In the genomic region with DNA sequence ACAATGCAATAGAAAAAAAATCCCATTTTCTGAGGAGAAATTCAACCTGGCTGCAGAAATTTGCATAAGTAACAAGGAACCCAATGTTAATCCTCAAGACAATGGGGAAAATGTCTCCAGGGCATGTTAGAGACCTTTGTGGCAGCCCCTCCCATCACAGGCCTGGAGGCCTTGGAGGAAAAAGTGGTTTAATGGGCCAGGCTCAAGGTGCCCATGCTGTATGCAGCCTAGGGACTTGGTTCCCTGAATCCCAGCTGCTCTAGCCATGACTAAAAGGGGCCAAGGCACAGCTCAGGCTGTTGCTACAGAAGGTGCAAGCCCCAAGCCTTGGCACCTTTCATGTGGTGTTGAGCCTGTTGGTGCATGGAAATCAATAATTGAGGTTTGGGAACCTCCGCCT, we compare ENCODE assay signal across 29 cellular contexts.
"Had no signal": no experiment of that assay in that cellular context is flagged by ENCODE, and none has a peak within 500 bp of the region (broad histone marks: within the 10 kb centered on the region; RNA-seq: fewer than 3 reads in every experiment).

No MANE protein-coding gene starts in this region.

- H3K36me3 ChIP-seq: thyroid gland, tibial artery, transverse colon, upper lobe of right lung, uterus, vagina had no signal

- DNase-seq: stimulated activated CD4-positive, alpha-beta T cell treated with anti-CD3 and anti-CD28 coated beads, Interleukin-2, amount 100 ng/mL, for 48 hours; stimulated activated CD4-positive, alpha-beta T cell treated with anti-CD3 and anti-CD28 coated beads, Interleukin-4, amount 100 ng/mL, for 1 hour; stimulated activated CD4-positive, alpha-beta T cell treated with anti-CD3 and anti-CD28 coated beads, Interleukin-4, amount 100 ng/mL, for 24 hours; stimulated activated CD4-positive, alpha-beta T cell treated with anti-CD3 and anti-CD28 coated beads, Interleukin-4, amount 100 ng/mL, for 4 hours; stimulated activated CD8-positive, alpha-beta memory T cell treated with anti-CD3 and anti-CD28 coated beads, Interleukin-4, amount 100 ng/mL, for 48 hours; stimulated activated naive B cell treated with anti-CD40 and anti-IgM and Interleukin-4, amounts not matched to agents 10 μg/mL and 1 μg/mL and 100 μg/mL, for 72 hours; stimulated activated naive CD4-positive, alpha-beta T cell; stimulated activated naive CD4-positive, alpha-beta T cell treated with Interleukin-2 at 50 U/mL for 16 hours; stimulated activated naive CD8-positive, alpha-beta T cell treated with anti-CD3 and anti-CD28 coated beads, Interleukin-15, amount 100 ng/mL, for 72 hours; stimulated activated naive CD8-positive, alpha-beta T cell treated with anti-CD3 and anti-CD28 coated beads, Interleukin-15, Interleukin-2, amounts not matched to agents 100 U/mL and 50 U/mL, for 24 hours; stomach; substantia nigra; testis; thyroid gland; tibial artery; transverse colon; trophoblast cell; upper lobe of left lung; upper lobe of right lung; uterus had no signal

- H3K4me3 ChIP-seq: stomach, suprapubic skin, testis, thoracic aorta, thyroid gland, tibial artery, tibial nerve, transverse colon, upper lobe of left lung, upper lobe of right lung, uterus, vagina had no signal

- H3K9me3 Mint-ChIP-seq: stimulated activated effector memory CD8-positive, alpha-beta T cell treated with anti-CD3 and anti-CD28 coated beads, Interleukin-12 subunit alpha, Interleukin-12 subunit beta, amount 100 ng/mL, for 72 hours; stimulated activated memory B cell treated with anti-CD40 and anti-IgM and Interleukin-4, amounts not matched to agents 10 μg/mL and 1 μg/mL and 100 μg/mL, for 72 hours; stimulated activated naive CD8-positive, alpha-beta T cell treated with anti-CD3 and anti-CD28 coated beads, Interleukin-15, amount 100 ng/mL, for 72 hours; stimulated activated naive CD8-positive, alpha-beta T cell treated with anti-CD3 and anti-CD28 coated beads, Interleukin-15, Interleukin-2, amounts not matched to agents 100 ng/mL and 50 ng/mL, for 24 hours had no signal

- ATAC-seq: stimulated activated effector memory CD8-positive, alpha-beta T cell treated with anti-CD3 and anti-CD28 coated beads, Interleukin-12 subunit alpha, Interleukin-12 subunit beta, amount 100 ng/mL, for 72 hours; stimulated activated memory B cell treated with anti-CD40 and anti-IgM and Interleukin-4, amounts not matched to agents 10 μg/mL and 1 μg/mL and 100 μg/mL, for 72 hours; stimulated activated naive B cell treated with anti-CD40 and anti-IgM and Interleukin-4, amounts not matched to agents 10 μg/mL and 1 μg/mL and 100 μg/mL, for 72 hours; stimulated activated naive CD8-positive, alpha-beta T cell treated with anti-CD3 and anti-CD28 coated beads, Interleukin-15, amount 100 ng/mL, for 72 hours; stimulated activated naive CD8-positive, alpha-beta T cell treated with anti-CD3 and anti-CD28 coated beads, Interleukin-15, Interleukin-2, amounts not matched to agents 100 U/mL and 50 U/mL, for 24 hours; upper lobe of right lung had no signal

- FAIRE-seq: urothelium cell line had no signal

- H3K36me3 Mint-ChIP-seq: stimulated activated effector memory CD8-positive, alpha-beta T cell treated with anti-CD3 and anti-CD28 coated beads, Interleukin-12 subunit alpha, Interleukin-12 subunit beta, amount 100 ng/mL, for 72 hours; stimulated activated memory B cell treated with anti-CD40 and anti-IgM and Interleukin-4, amounts not matched to agents 10 μg/mL and 1 μg/mL and 100 μg/mL, for 72 hours; stimulated activated naive B cell treated with anti-CD40 and anti-IgM and Interleukin-4, amounts not matched to agents 10 μg/mL and 1 μg/mL and 100 μg/mL, for 72 hours had no signal

- H3K4me1 ChIP-seq: upper lobe of left lung, upper lobe of right lung, uterus, vagina had no signal

- H3K9me3 ChIP-seq: stomach, suprapubic skin, testis, thoracic aorta, thyroid gland, tibial artery, tibial nerve, transverse colon, upper lobe of left lung, upper lobe of right lung, uterus, vagina had no signal

- H3K27me3 Mint-ChIP-seq: stimulated activated memory B cell treated with anti-CD40 and anti-IgM and Interleukin-4, amounts not matched to agents 10 μg/mL and 1 μg/mL and 100 μg/mL, for 72 hours; stimulated activated naive B cell treated with anti-CD40 and anti-IgM and Interleukin-4, amounts not matched to agents 10 μg/mL and 1 μg/mL and 100 μg/mL, for 72 hours had no signal

- H3K27ac ChIP-seq: stomach, suprapubic skin, testis, thoracic aorta, thyroid gland, tibial artery, tibial nerve, transverse colon, upper lobe of left lung, upper lobe of right lung, uterus, vagina had no signal

- H3K4me3 Mint-ChIP-seq: stimulated activated effector memory CD8-positive, alpha-beta T cell treated with anti-CD3 and anti-CD28 coated beads, Interleukin-12 subunit alpha, Interleukin-12 subunit beta, amount 100 ng/mL, for 72 hours; stimulated activated memory B cell treated with anti-CD40 and anti-IgM and Interleukin-4, amounts not matched to agents 10 μg/mL and 1 μg/mL and 100 μg/mL, for 72 hours; stimulated activated naive B cell treated with anti-CD40 and anti-IgM and Interleukin-4, amounts not matched to agents 10 μg/mL and 1 μg/mL and 100 μg/mL, for 72 hours; stimulated activated naive CD8-positive, alpha-beta T cell treated with anti-CD3 and anti-CD28 coated beads, Interleukin-15, amount 100 ng/mL, for 72 hours; stimulated activated naive CD8-positive, alpha-beta T cell treated with anti-CD3 and anti-CD28 coated beads, Interleukin-15, Interleukin-2, amounts not matched to agents 100 ng/mL and 50 ng/mL, for 24 hours; type B pancreatic cell had no signal

- H3K4me1 Mint-ChIP-seq: stimulated activated effector memory CD8-positive, alpha-beta T cell treated with anti-CD3 and anti-CD28 coated beads, Interleukin-12 subunit alpha, Interleukin-12 subunit beta, amount 100 ng/mL, for 72 hours; stimulated activated memory B cell treated with anti-CD40 and anti-IgM and Interleukin-4, amounts not matched to agents 10 μg/mL and 1 μg/mL and 100 μg/mL, for 72 hours; stimulated activated naive B cell treated with anti-CD40 and anti-IgM and Interleukin-4, amounts not matched to agents 10 μg/mL and 1 μg/mL and 100 μg/mL, for 72 hours; stimulated activated naive CD8-positive, alpha-beta T cell treated with anti-CD3 and anti-CD28 coated beads, Interleukin-15, amount 100 ng/mL, for 72 hours had no signal

- H3K27ac Mint-ChIP-seq: stimulated activated effector memory CD8-positive, alpha-beta T cell treated with anti-CD3 and anti-CD28 coated beads, Interleukin-12 subunit alpha, Interleukin-12 subunit beta, amount 100 ng/mL, for 72 hours; stimulated activated memory B cell treated with anti-CD40 and anti-IgM and Interleukin-4, amounts not matched to agents 10 μg/mL and 1 μg/mL and 100 μg/mL, for 72 hours; stimulated activated naive B cell treated with anti-CD40 and anti-IgM and Interleukin-4, amounts not matched to agents 10 μg/mL and 1 μg/mL and 100 μg/mL, for 72 hours; stimulated activated naive CD8-positive, alpha-beta T cell treated with anti-CD3 and anti-CD28 coated beads, Interleukin-15, amount 100 ng/mL, for 72 hours; stimulated activated naive CD8-positive, alpha-beta T cell treated with anti-CD3 and anti-CD28 coated beads, Interleukin-15, Interleukin-2, amounts not matched to agents 100 ng/mL and 50 ng/mL, for 24 hours; type B pancreatic cell had no signal
